ENCODE assay signal across 15 cellular contexts in genomic region chr16:27332105-27332504, GRCh38. TPM values are rescaled to one million over a fixed set of nuclear protein-coding genes. Genes with fewer than 3 reads are reported as not detected.
DNase-seq lines count a peak whose midpoint lies in the region; ATAC-seq and TF ChIP-seq lines count a peak whose summit lies in the region.
"Had no signal": no experiment of that assay in that cellular context is flagged by ENCODE, and none has a peak within 500 bp of the region (broad histone marks: within the 10 kb centered on the region; RNA-seq: fewer than 3 reads in every experiment).

No MANE protein-coding gene starts in this region.

- H3K4me3 ChIP-seq in ascending aorta (no peak overlapping the region), left lung (no peak overlapping the region), subcutaneous abdominal adipose tissue (ENCODE audit: low read depth in 1 of 5, low read length in 5 of 5) (no peak overlapping the region)
- H3K4me3 ChIP-seq: SK-N-MC had no signal

- no peak for ATAC-seq in left lung

- H3K9me3 ChIP-seq in ascending aorta (no peaks in the 10 kb centered on the region), left lung (no peaks in the 10 kb centered on the region), subcutaneous abdominal adipose tissue (ENCODE audit: control insufficient read depth in 5 of 5, low read length in 5 of 5) (no peaks in the 10 kb centered on the region)

- H3K9me3 Mint-ChIP-seq in activated T-cell treated with anti-CD3 and anti-CD28 coated beads, Interleukin-2, amount 50 U/mL, for 24 hours = no peaks in the 10 kb centered on the region
- H3K9me3 Mint-ChIP-seq: activated naive CD8-positive, alpha-beta T cell treated with anti-CD3 and anti-CD28 coated beads, Interleukin-2, amount 10 ng/mL, durations not matched to agents 7 days and 5 days; nephron had no signal

- no peak overlapping the region for H3K4me3 Mint-ChIP-seq in activated T-cell treated with anti-CD3 and anti-CD28 coated beads, Interleukin-2, amount 50 U/mL, for 24 hours
- H3K4me3 Mint-ChIP-seq: activated naive CD8-positive, alpha-beta T cell treated with anti-CD3 and anti-CD28 coated beads, Interleukin-2, amount 10 ng/mL, durations not matched to agents 7 days and 5 days; nephron had no signal

- H3K4me1 Mint-ChIP-seq in activated T-cell treated with anti-CD3 and anti-CD28 coated beads, Interleukin-2, amount 50 U/mL, for 24 hours (ENCODE audit: low read depth) = peaks cover 69% of the 10 kb centered on the region

- intact Hi-C loops in ascending aorta (cut with DNase I) (no loop called here), left lung (cut with DNase I) (no loop called here)

- H3K27ac Mint-ChIP-seq in activated T-cell treated with anti-CD3 and anti-CD28 coated beads, Interleukin-2, amount 50 U/mL, for 24 hours = peak overlapping the region; percentile 82
- H3K27ac Mint-ChIP-seq: activated naive CD8-positive, alpha-beta T cell treated with anti-CD3 and anti-CD28 coated beads, Interleukin-2, amount 10 ng/mL, durations not matched to agents 7 days and 5 days had no signal

- H3K9ac ChIP-seq in subcutaneous abdominal adipose tissue (ENCODE audit: low read length in 5 of 5) = no peak overlapping the region

- H3K27ac ChIP-seq in ascending aorta (peak overlapping the region; percentile 83 to 91), left lung (peak overlapping the region; percentile 83 to 100), subcutaneous abdominal adipose tissue (ENCODE audit: low read depth, low read length) (peak overlapping the region; percentile 41)
- H3K27ac ChIP-seq: SK-N-MC had no signal

- no peaks in the 10 kb centered on the region for H3K27me3 Mint-ChIP-seq in activated T-cell treated with anti-CD3 and anti-CD28 coated beads, Interleukin-2, amount 50 U/mL, for 24 hours
- H3K27me3 Mint-ChIP-seq: activated naive CD8-positive, alpha-beta T cell treated with anti-CD3 and anti-CD28 coated beads, Interleukin-2, amount 10 ng/mL, durations not matched to agents 7 days and 5 days had no signal

- H3K4me1 ChIP-seq in ascending aorta = peaks cover 10 to 16% of the 10 kb centered on the region in 2 donors
- H3K4me1 ChIP-seq in left lung = peaks cover 36 to 99% of the 10 kb centered on the region in 2 donors
- peaks cover 6 to 36% (median 23%) of the 10 kb centered on the region in 5 donors for H3K4me1 ChIP-seq in subcutaneous abdominal adipose tissue (ENCODE audit: control insufficient read depth in 5 of 5, insufficient read depth in 5 of 5, low read length in 5 of 5)

- H3K36me3 Mint-ChIP-seq in activated T-cell treated with anti-CD3 and anti-CD28 coated beads, Interleukin-2, amount 50 U/mL, for 24 hours (ENCODE audit: low read depth) = peaks cover 96% of the 10 kb centered on the region

- in situ Hi-C loops in GM13977 (cut with MboI; ENCODE audit: low pct_unique_long_range_greater_than_20kb, low sequenced_read_pairs, unreplicated experiment) = no loop called here

- no peak for DNase-seq in activated T-cell treated with anti-CD3 and anti-CD28 coated beads, Interleukin-2, amount 50 U/mL, for 24 hours
- no peak for DNase-seq in activated T-cell treated with anti-CD3 and anti-CD28 coated beads for 4 hours
- no peak for DNase-seq in ascending aorta (ENCODE audit: low spot score in 2 of 2)
- no peak for DNase-seq in left lung
- DNase-seq in GM13977 (ENCODE audit: low spot score) = no peak
- DNase-seq in activated effector memory CD4-positive, alpha-beta T cell treated with anti-CD3 and anti-CD28 coated beads, Interleukin-2, amount 50 U/mL, for 16 hours = no peak
- no peak for DNase-seq in anterior cingulate cortex (lab: John Stamatoyannopoulos, UW)
- DNase-seq: activated naive CD8-positive, alpha-beta T cell treated with anti-CD3 and anti-CD28 coated beads, Interleukin-2, amount 10 ng/mL, durations not matched to agents 7 days and 5 days; foreskin fibroblast; H7; kidney; MM.1S had no signal

- peaks cover 14 to 15% of the 10 kb centered on the region in 2 donors for H3K36me3 ChIP-seq in ascending aorta
- peaks cover 0 to 65% of the 10 kb centered on the region in 2 donors for H3K36me3 ChIP-seq in left lung
- peaks cover 0 to 26% (median 17%) of the 10 kb centered on the region in 5 donors for H3K36me3 ChIP-seq in subcutaneous abdominal adipose tissue (ENCODE audit: control insufficient read depth in 5 of 5, insufficient read depth in 5 of 5, low read length in 5 of 5)

- TF ChIP-seq CTCF in ascending aorta (IDR thresholded peaks at IDR 0.05) (no peak), left lung (IDR thresholded peaks at IDR 0.05) (no peak), GM13977 (IDR thresholded peaks at IDR 0.05; ENCODE audit: extremely low read depth, insufficient read depth, missing control alignments) (no peak)

- H3K27me3 ChIP-seq in ascending aorta = no peaks in the 10 kb centered on the region
- H3K27me3 ChIP-seq in left lung = no peaks in the 10 kb centered on the region
- H3K27me3 ChIP-seq in subcutaneous abdominal adipose tissue (ENCODE audit: control insufficient read depth in 5 of 5, insufficient read depth in 4 of 5, low read length in 5 of 5) = no peaks in the 10 kb centered on the region

RNA-seq across cellular contexts. Expression of gene IL4R, which starts 18.3 kb away (rescaled TPM):
- 88.7 TPM for total RNA-seq in ascending aorta
- 100 to 1,000 TPM in 1 of 2 donors, 10 to 100 TPM in 1; 80.3 to 133 TPM for total RNA-seq in left lung

Comparison
In these comparisons a context has a peak if more than half of its experiments do, and no peak if none do; other contexts are left out.
1. H3K27ac ChIP-seq: peak in every context shown above with its lines; median percentile 92 in left lung; 87 in ascending aorta; 41 in subcutaneous abdominal adipose tissue.